ENCODE assay signal across 9 cellular contexts in genomic region chr3:183537295-183537730, GRCh38. TPM values are rescaled to one million over a fixed set of nuclear protein-coding genes. Genes with fewer than 3 reads are reported as not detected.
A peak's percentile ranks its signal among the peaks of the same experiment; 100 is the strongest.
DNase-seq lines count a peak whose midpoint lies in the region; ATAC-seq and TF ChIP-seq lines count a peak whose summit lies in the region.
"Had no signal": no experiment of that assay in that cellular context is flagged by ENCODE, and none has a peak within 500 bp of the region (broad histone marks: within the 10 kb centered on the region; RNA-seq: fewer than 3 reads in every experiment).

No MANE protein-coding gene starts in this region.

- POLR2A ChIA-PET in activated CD8-positive, alpha-beta T cell treated with anti-CD3 and anti-CD28 coated beads, Interleukin-2, amount 10 ng/mL, durations not matched to agents 7 days and 5 days (lab: Charles Lee) = no interaction called here

- ATAC-seq in lower lobe of right lung = peak; percentile 35 to 71
- ATAC-seq in activated CD8-positive, alpha-beta T cell treated with anti-CD3 and anti-CD28 coated beads, Interleukin-2, amount 10 ng/mL, durations not matched to agents 7 days and 5 days = no peak
- ATAC-seq: SK-N-SH treated with all-trans-retinoic acid at 6 μM for 48 hours had no signal

- H3K4me3 Mint-ChIP-seq in activated CD8-positive, alpha-beta T cell treated with anti-CD3 and anti-CD28 coated beads, Interleukin-2, amount 10 ng/mL, durations not matched to agents 7 days and 5 days = no peak overlapping the region

- no peak for TF ChIP-seq CTCF in lower lobe of right lung (IDR thresholded peaks at IDR 0.05)

- intact Hi-C loops in lower lobe of right lung (cut with DNase I) = no loop called here

- peak overlapping the region; percentile 31; the same call in 1 of the 2 replicates for H3K27ac ChIP-seq in ACC112 (ENCODE audit: low read depth, low read length)
- H3K27ac ChIP-seq in lower lobe of right lung = peak overlapping the region; percentile 11

- peak; percentile 50 to 57 for DNase-seq in Kasumi-1 (lab: John Stamatoyannopoulos, UW)
- peak; percentile 56 for DNase-seq in brain pericyte (ENCODE audit: low read depth, low spot score)
- peak; percentile 69 for DNase-seq in lower lobe of right lung
- no peak for DNase-seq in activated CD8-positive, alpha-beta T cell treated with anti-CD3 and anti-CD28 coated beads, Interleukin-2, amount 10 ng/mL, durations not matched to agents 7 days and 5 days
- no peak for DNase-seq in NCI-H2107 treated with DMSO at 0.1 percent for 48 hours (lab: John Stamatoyannopoulos, UW; ENCODE audit: unreplicated experiment)
- DNase-seq in NCI-H524 treated with DMSO at 0.1 percent for 48 hours (lab: John Stamatoyannopoulos, UW) = no peak
- no peak for DNase-seq in NCI-H2081 treated with DMSO at 0.1 percent for 48 hours (lab: John Stamatoyannopoulos, UW)

- H3K27ac Mint-ChIP-seq in activated CD8-positive, alpha-beta T cell treated with anti-CD3 and anti-CD28 coated beads, Interleukin-2, amount 10 ng/mL, durations not matched to agents 7 days and 5 days = no peak overlapping the region

- no peaks in the 10 kb centered on the region for H3K9me3 Mint-ChIP-seq in activated CD8-positive, alpha-beta T cell treated with anti-CD3 and anti-CD28 coated beads, Interleukin-2, amount 10 ng/mL, durations not matched to agents 7 days and 5 days (ENCODE audit: insufficient read depth)

- peaks cover 69% of the 10 kb centered on the region for H3K4me1 Mint-ChIP-seq in activated CD8-positive, alpha-beta T cell treated with anti-CD3 and anti-CD28 coated beads, Interleukin-2, amount 10 ng/mL, durations not matched to agents 7 days and 5 days (ENCODE audit: low read depth)

- no peaks in the 10 kb centered on the region for H3K79me2 ChIP-seq in ACC112 (ENCODE audit: control insufficient read depth, insufficient read depth, low read length, unreplicated experiment)

- H3K4me1 ChIP-seq in ACC112 (ENCODE audit: control insufficient read depth, insufficient read depth, low read length, unreplicated experiment) (peaks cover 10% of the 10 kb centered on the region), lower lobe of right lung (peaks cover 58% of the 10 kb centered on the region)

- CTCF ChIA-PET in activated CD8-positive, alpha-beta T cell treated with anti-CD3 and anti-CD28 coated beads, Interleukin-2, amount 10 ng/mL, durations not matched to agents 7 days and 5 days (lab: Charles Lee) = interaction anchor here (0.7 to 1.1 kb wide), 4 partner anchors 9 to 230 kb away, joined by 3 to 4 read pairs (median 4); no protein-coding TSS in a partner anchor

- H3K27me3 ChIP-seq in ACC112 (ENCODE audit: insufficient read depth, low read length) = peaks cover 6% of the 10 kb centered on the region; the same call in 1 of the 2 replicates
- no peaks in the 10 kb centered on the region for H3K27me3 ChIP-seq in lower lobe of right lung (ENCODE audit: low read depth)

- H2AFZ ChIP-seq in ACC112 (ENCODE audit: low read length, unreplicated experiment) = no peak overlapping the region

- no peaks in the 10 kb centered on the region for H3K36me3 ChIP-seq in ACC112 (ENCODE audit: insufficient read depth, low read length)
- no peaks in the 10 kb centered on the region for H3K36me3 ChIP-seq in lower lobe of right lung

- H3K27me3 Mint-ChIP-seq in activated CD8-positive, alpha-beta T cell treated with anti-CD3 and anti-CD28 coated beads, Interleukin-2, amount 10 ng/mL, durations not matched to agents 7 days and 5 days (ENCODE audit: low read depth) = no peaks in the 10 kb centered on the region

- H3K9me3 ChIP-seq in lower lobe of right lung = no peaks in the 10 kb centered on the region

- H3K4me3 ChIP-seq in ACC112 (ENCODE audit: low read depth, low read length) = no peak overlapping the region
- H3K4me3 ChIP-seq in lower lobe of right lung = no peak overlapping the region

- peaks cover 13% of the 10 kb centered on the region for H3K36me3 Mint-ChIP-seq in activated CD8-positive, alpha-beta T cell treated with anti-CD3 and anti-CD28 coated beads, Interleukin-2, amount 10 ng/mL, durations not matched to agents 7 days and 5 days (ENCODE audit: low read depth)

RNA-seq across cellular contexts. Expression of gene KLHL6, which starts 18.2 kb away (rescaled TPM):
- 36.7 TPM for total RNA-seq in lower lobe of right lung
- total RNA-seq in activated CD8-positive, alpha-beta T cell treated with anti-CD3 and anti-CD28 coated beads, Interleukin-2, amount 10 ng/mL, durations not matched to agents 7 days and 5 days = 10 to 100 TPM; 27.4 to 27.8 TPM

Comparison
In these comparisons a context has a peak if more than half of its experiments do, and no peak if none do; other contexts are left out.
1. DNase-seq: peak in Kasumi-1 (2 of 2), brain pericyte (single experiment) and lower lobe of right lung (single experiment); none in activated CD8-positive, alpha-beta T cell treated with anti-CD3 and anti-CD28 coated beads, Interleukin-2, amount 10 ng/mL, durations not matched to agents 7 days and 5 days (single experiment), NCI-H2107 treated with DMSO at 0.1 percent for 48 hours (single experiment), NCI-H524 treated with DMSO at 0.1 percent for 48 hours (single experiment) and NCI-H2081 treated with DMSO at 0.1 percent for 48 hours (single experiment).